In the genomic region with DNA sequence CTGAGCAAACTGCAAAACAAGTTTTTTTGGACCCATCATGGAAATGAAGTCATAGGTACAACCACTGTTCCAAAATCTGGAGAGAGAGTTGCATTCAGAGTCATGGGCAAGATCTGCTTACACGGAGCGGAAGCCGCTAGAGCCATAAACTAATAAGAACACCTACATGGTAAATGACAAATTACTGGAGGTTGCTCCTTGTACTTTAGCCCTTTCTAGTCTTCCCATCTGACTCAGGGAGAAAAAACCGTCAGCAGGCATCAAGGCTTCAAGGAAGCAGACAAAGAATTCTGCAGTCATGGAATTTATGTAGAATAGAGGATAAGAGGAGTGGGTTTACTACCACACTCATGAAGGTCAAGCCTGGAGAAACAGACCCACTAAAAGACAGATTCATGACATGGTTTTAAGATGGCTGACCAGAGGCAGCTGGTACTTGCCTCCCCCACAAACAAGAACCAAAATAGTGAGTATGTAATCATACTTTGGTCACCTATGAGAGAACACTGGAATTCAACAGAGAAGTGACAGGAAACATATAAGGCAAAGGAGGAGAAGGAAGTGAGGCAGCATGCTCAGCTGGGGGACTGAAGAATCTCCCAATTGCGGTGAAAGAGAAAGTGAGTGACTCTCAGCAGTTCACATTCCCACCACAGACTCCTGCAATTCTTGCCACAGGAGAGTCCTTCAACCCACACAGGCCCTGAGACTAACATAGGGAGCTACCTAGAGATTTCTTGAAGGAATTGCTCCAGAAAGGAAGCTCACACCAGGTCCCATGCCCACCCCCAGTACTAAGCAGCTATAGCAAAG, we compare ENCODE assay signal across 17 cellular contexts. TPM values are rescaled to one million over a fixed set of nuclear protein-coding genes. Genes with fewer than 3 reads are reported as not detected.
"Had no signal": no experiment of that assay in that cellular context is flagged by ENCODE, and none has a peak within 500 bp of the region (broad histone marks: within the 10 kb centered on the region; RNA-seq: fewer than 3 reads in every experiment).

No MANE protein-coding gene starts in this region.

- H3K9me3 ChIP-seq: thoracic aorta, uterus had no signal

- ATAC-seq: activated CD4-positive, alpha-beta T cell treated with anti-CD3 and anti-CD28 coated beads for 36 hours; heart left ventricle had no signal

- H3K27ac ChIP-seq: breast epithelium, heart left ventricle, left ventricle myocardium inferior, parathyroid adenoma, skin epidermis, stomach, thoracic aorta, uterus, VCaP had no signal

- H3K79me2 ChIP-seq: parathyroid adenoma had no signal

- H2AFZ ChIP-seq: parathyroid adenoma had no signal

- H3K27me3 ChIP-seq: breast epithelium, heart left ventricle, stomach, uterus had no signal

- FAIRE-seq: islet of Langerhans had no signal

- H3K4me1 ChIP-seq: breast epithelium, heart left ventricle, left ventricle myocardium inferior, parathyroid adenoma, stomach, uterus had no signal

- DNase-seq: activated CD4-positive, alpha-beta memory T cell treated with anti-CD3 and anti-CD28 coated beads, Interleukin-2, amount 10 ng/mL, durations not matched to agents 7 days and 5 days; activated CD4-positive, alpha-beta T cell treated with anti-CD3 and anti-CD28 coated beads for 36 hours; activated T-cell treated with anti-CD3 and anti-CD28 coated beads, Interleukin-2, amount 50 U/mL, for 48 hours; aorta; foreskin melanocyte; left ventricle myocardium inferior; mesenchymal stem cell; retina; stomach; uterus had no signal

- H3K4me3 ChIP-seq: breast epithelium, heart left ventricle, left ventricle myocardium inferior, skin epidermis, stomach, thoracic aorta, uterus had no signal

- H3K36me3 ChIP-seq: breast epithelium, heart left ventricle, left ventricle myocardium inferior, stomach, thoracic aorta, uterus had no signal

RNA-seq across cellular contexts. Expression of gene ASAH2, which starts 42.4 kb away (rescaled TPM):
- total RNA-seq: left ventricle myocardium inferior had no signal
